14 cellular contexts compared by ENCODE assay signal in genomic region chr20:40690836-40691565, GRCh38. TPM values are rescaled to one million over a fixed set of nuclear protein-coding genes. Genes with fewer than 3 reads are reported as not detected.
A peak's percentile ranks its signal among the peaks of the same experiment; 100 is the strongest.
DNase-seq lines count a peak whose midpoint lies in the region; ATAC-seq, FAIRE-seq and TF ChIP-seq lines count a peak whose summit lies in the region.
"Had no signal": no experiment of that assay in that cellular context is flagged by ENCODE, and none has a peak within 500 bp of the region (broad histone marks: within the 10 kb centered on the region; RNA-seq: fewer than 3 reads in every experiment).

No MANE protein-coding gene starts in this region.

- H2AFZ ChIP-seq in endothelial cell of umbilical vein (ENCODE audit: low read depth, low read length): no peak overlapping the region

- no peaks in the 10 kb centered on the region for H3K9me3 ChIP-seq in endothelial cell of umbilical vein (replicated peaks; ENCODE audit: control insufficient read depth, insufficient read depth, low read length)
- no peaks in the 10 kb centered on the region for H3K9me3 ChIP-seq in mucosa of stomach (ENCODE audit: control insufficient read depth, low read length)
- no peaks in the 10 kb centered on the region for H3K9me3 ChIP-seq in tibial nerve

- no TSS peak for BruUV-seq in endothelial cell of umbilical vein (replicated peaks; lab: Mats Ljungman, UMichigan)

- TF ChIP-seq POLR2A in endothelial cell of umbilical vein (IDR thresholded peaks at IDR 0.05; ENCODE audit: low read depth, low read length) (no peak), tibial nerve (IDR thresholded peaks at IDR 0.05) (no peak)

- dilution Hi-C loops in endothelial cell of umbilical vein (cut with MboI; ENCODE audit: extremely low pct_ligation_motif_present, low sequenced_read_pairs): no loop called here

- POLR2A ChIA-PET in endothelial cell of umbilical vein (lab: Charles Lee): no interaction called here

- H3K4me1 Mint-ChIP-seq in activated T-helper 1 cell treated with anti-CD3 and anti-CD28 coated beads, Interleukin-12 subunit alpha, Interleukin-12 subunit beta, Interleukin-2, Interleukin-4 antibody, amounts not matched to agents 30 ng/mL and 10 ng/mL and 1 ng/mL, durations not matched to agents 14 hours and 24 hours and 36 hours (ENCODE audit: low read depth): no peaks in the 10 kb centered on the region

- no peaks in the 10 kb centered on the region for H3K36me3 ChIP-seq in endothelial cell of umbilical vein (ENCODE audit: control insufficient read depth in 2 of 2, extremely low read depth in 1 of 2, insufficient read depth in 2 of 2, low read length in 2 of 2)
- H3K36me3 ChIP-seq in mucosa of stomach (ENCODE audit: control insufficient read depth, insufficient read depth, low read length): no peaks in the 10 kb centered on the region
- no peaks in the 10 kb centered on the region for H3K36me3 ChIP-seq in tibial nerve

- peaks cover 47 to 60% of the 10 kb centered on the region in 2 experiments for H3K27me3 ChIP-seq in endothelial cell of umbilical vein (ENCODE audit: control insufficient read depth in 2 of 2, insufficient read depth in 2 of 2, low read length in 2 of 2)
- H3K27me3 ChIP-seq in mucosa of stomach (ENCODE audit: control insufficient read depth, insufficient read depth, low read length): peaks cover 69% of the 10 kb centered on the region
- H3K27me3 ChIP-seq in tibial nerve: peaks cover 2 to 38% of the 10 kb centered on the region in 2 donors

- WGBS in tibial nerve, 2 donors: 25 to 35% methylated on average over 37 to 45 of the region's 45 CpGs

- no peaks in the 10 kb centered on the region for H4K20me1 ChIP-seq in endothelial cell of umbilical vein (replicated peaks; ENCODE audit: control insufficient read depth, extremely low read depth, insufficient read depth, low read length)

- no peak overlapping the region for H3K9ac ChIP-seq in endothelial cell of umbilical vein (replicated peaks; ENCODE audit: extremely low read depth, insufficient read depth, low read length)
- peak overlapping the region; percentile 55 for H3K9ac ChIP-seq in mucosa of stomach (ENCODE audit: low read length)

- H3K36me3 Mint-ChIP-seq in activated T-helper 1 cell treated with anti-CD3 and anti-CD28 coated beads, Interleukin-12 subunit alpha, Interleukin-12 subunit beta, Interleukin-2, Interleukin-4 antibody, amounts not matched to agents 30 ng/mL and 10 ng/mL and 1 ng/mL, durations not matched to agents 14 hours and 24 hours and 36 hours (ENCODE audit: low read depth): no peaks in the 10 kb centered on the region

- TF ChIP-seq EP300 in tibial nerve (IDR thresholded peaks at IDR 0.05): no peak

- H3K27ac ChIP-seq in endothelial cell of umbilical vein (ENCODE audit: insufficient read depth, low read depth, low read length) (no peak overlapping the region), tibial nerve (peak overlapping the region in 1 of 4 donors; percentile 96)

- H3K9me3 Mint-ChIP-seq in activated T-helper 1 cell treated with anti-CD3 and anti-CD28 coated beads, Interleukin-12 subunit alpha, Interleukin-12 subunit beta, Interleukin-2, Interleukin-4 antibody, amounts not matched to agents 30 ng/mL and 10 ng/mL and 1 ng/mL, durations not matched to agents 14 hours and 24 hours and 36 hours: no peaks in the 10 kb centered on the region

- peaks cover 9% of the 10 kb centered on the region for H3K4me1 ChIP-seq in endothelial cell of umbilical vein (ENCODE audit: control insufficient read depth, extremely low read depth, insufficient read depth, low read length)
- H3K4me1 ChIP-seq in mucosa of stomach (ENCODE audit: control insufficient read depth, insufficient read depth, low read length): peaks cover 5% of the 10 kb centered on the region
- H3K4me1 ChIP-seq in tibial nerve: peaks cover 0 to 47% (median 7%) of the 10 kb centered on the region in 4 donors

- ATAC-seq in Right ventricle myocardium inferior (no peak), Right ventricle myocardium superior (ENCODE audit: poor library complexity) (no peak), GM21737 (IDR thresholded peaks at IDR 0.05; ENCODE audit: unreplicated experiment) (no peak)

- no peak overlapping the region for H3K27ac Mint-ChIP-seq in activated T-helper 1 cell treated with anti-CD3 and anti-CD28 coated beads, Interleukin-12 subunit alpha, Interleukin-12 subunit beta, Interleukin-2, Interleukin-4 antibody, amounts not matched to agents 30 ng/mL and 10 ng/mL and 1 ng/mL, durations not matched to agents 14 hours and 24 hours and 36 hours

- no peak for FAIRE-seq in endothelial cell of umbilical vein (lab: Jason Lieb, UNC)
- FAIRE-seq: A204.1, TTC549, urothelium cell line had no signal

- intact Hi-C loops in Right ventricle myocardium inferior (cut with DNase I) (loop anchor here (2.0 to 10.0 kb wide), 3 partner anchors 530 to 1576 kb away; no protein-coding TSS in a partner anchor), Right ventricle myocardium superior (cut with DNase I) (loop anchor here (5.0 to 10.0 kb wide), 2 partner anchors 434 to 536 kb away; no protein-coding TSS in a partner anchor), endothelial cell of umbilical vein (cut with micrococcal nuclease) (loop anchor here (1.0 to 2.0 kb wide), 3 partner anchors 531 to 1422 kb away; no protein-coding TSS in a partner anchor)
- intact Hi-C loops in activated T-helper 1 cell treated with anti-CD3 and anti-CD28 coated beads, Interleukin-12 subunit alpha, Interleukin-12 subunit beta, Interleukin-2, Interleukin-4 antibody, amounts not matched to agents 30 ng/mL and 10 ng/mL and 1 ng/mL, durations not matched to agents 14 hours and 24 hours and 36 hours (cut with micrococcal nuclease): loop anchor here (2.0 to 5.0 kb wide), 2 partner anchors 529 to 1640 kb away; no protein-coding TSS in a partner anchor

- CTCF ChIA-PET in endothelial cell of umbilical vein (lab: Charles Lee): interaction anchor here (1.1 to 4.5 kb wide), 15 partner anchors 10 to 1640 kb away, joined by 3 to 95 read pairs (median 9); no protein-coding TSS in a partner anchor

- no peak overlapping the region for H3K4me3 Mint-ChIP-seq in activated T-helper 1 cell treated with anti-CD3 and anti-CD28 coated beads, Interleukin-12 subunit alpha, Interleukin-12 subunit beta, Interleukin-2, Interleukin-4 antibody, amounts not matched to agents 30 ng/mL and 10 ng/mL and 1 ng/mL, durations not matched to agents 14 hours and 24 hours and 36 hours

- no peak overlapping the region for H3K4me2 ChIP-seq in endothelial cell of umbilical vein (ENCODE audit: insufficient read depth, low read length)

- H3K27me3 Mint-ChIP-seq in activated T-helper 1 cell treated with anti-CD3 and anti-CD28 coated beads, Interleukin-12 subunit alpha, Interleukin-12 subunit beta, Interleukin-2, Interleukin-4 antibody, amounts not matched to agents 30 ng/mL and 10 ng/mL and 1 ng/mL, durations not matched to agents 14 hours and 24 hours and 36 hours (ENCODE audit: insufficient read depth): peaks cover 80% of the 10 kb centered on the region

- H3K4me3 ChIP-seq in endothelial cell of umbilical vein (replicated peaks in 1 of 3; ENCODE audit: insufficient read depth in 1 of 3, low read depth in 1 of 3, low read length in 3 of 3) (no peak overlapping the region), mucosa of stomach (ENCODE audit: low read length) (no peak overlapping the region), tibial nerve (peak overlapping the region in 3 of 4 donors; percentile 46 to 87 (median 62))

- TF ChIP-seq CTCF in endothelial cell of umbilical vein (IDR thresholded peaks at IDR 0.05; ENCODE audit: extremely low read depth in 1 of 2, insufficient read depth in 1 of 2, low read depth in 1 of 2, low read length in 2 of 2) (no peak), tibial nerve (IDR thresholded peaks at IDR 0.05) (no peak)

- H3K79me2 ChIP-seq in endothelial cell of umbilical vein (ENCODE audit: control insufficient read depth, insufficient read depth, low read length): no peaks in the 10 kb centered on the region

- H3K9me1 ChIP-seq in endothelial cell of umbilical vein (replicated peaks; ENCODE audit: control insufficient read depth, extremely low read depth, insufficient read depth, low read length): no peaks in the 10 kb centered on the region

- DNase-seq in Right ventricle myocardium inferior (ENCODE audit: missing footprints): peak; percentile 64
- DNase-seq in Right ventricle myocardium superior: no peak
- DNase-seq in endothelial cell of umbilical vein (ENCODE audit: low read depth, low spot score): no peak
- no peak for DNase-seq in tibial nerve (ENCODE audit: low spot score in 2 of 2)
- DNase-seq in effector CD4-positive, alpha-beta T cell: no peak
- no peak for DNase-seq in activated T-helper 1 cell treated with anti-CD3 and anti-CD28 coated beads, Interleukin-12 subunit alpha, Interleukin-12 subunit beta, Interleukin-2, Interleukin-4 antibody, amounts not matched to agents 30 ng/mL and 10 ng/mL and 1 ng/mL, durations not matched to agents 14 hours and 24 hours and 36 hours (ENCODE audit: low spot score)
- DNase-seq: effector memory CD4-positive, alpha-beta T cell; NCI-H1092; NCI-H748 treated with DMSO at 0.1 percent for 48 hours had no signal

TF ChIP-seq in endothelial cell of umbilical vein, 7 proteins besides CTCF, POLR2A, EP300 and RAD21:
- TF ChIP-seq EZH2 (IDR thresholded peaks at IDR 0.05; ENCODE audit: borderline replicate concordance, low read depth, low read length, severe bottlenecking) (peak; percentile 14), POLR2AphosphoS5 (IDR thresholded peaks at IDR 0.05; ENCODE audit: insufficient read depth, low read depth, low read length) (no peak)

RNA-seq across cellular contexts. Expression of gene MAFB, which starts 2.0 kb away (rescaled TPM):
- total RNA-seq in Right ventricle myocardium inferior: 17.7 TPM
- 14.7 TPM for total RNA-seq in Right ventricle myocardium superior
- total RNA-seq in endothelial cell of umbilical vein: 1.3 and 1.8 TPM in 2 replicates
- polyA plus RNA-seq in endothelial cell of umbilical vein: 3.4 and 4.0 TPM in 2 replicates
- 2.0 and 3.2 TPM in 2 replicates for polyA plus RNA-seq in endothelial cell of umbilical vein (2011; cell fraction: cytosol; rRNA removed)
- polyA plus RNA-seq in endothelial cell of umbilical vein (2011; cell fraction: nucleus; rRNA removed): 2.9 and 3.5 TPM in 2 replicates
- polyA plus RNA-seq in endothelial cell of umbilical vein (2012): 3.0 and 8.9 TPM in 2 replicates
- polyA minus RNA-seq in endothelial cell of umbilical vein: 1.4 and 2.5 TPM in 2 replicates
- 3.1 TPM for polyA minus RNA-seq in endothelial cell of umbilical vein (2011; cell fraction: cytosol; rRNA and poly(A)+ RNA removed)
- polyA minus RNA-seq in endothelial cell of umbilical vein (2011; cell fraction: nucleus; rRNA and poly(A)+ RNA removed): 1.8 and 3.7 TPM in 2 replicates
- total RNA-seq in tibial nerve: 10 to 100 TPM; 58.3 to 93.6 (median 88.7) TPM
- total RNA-seq in activated T-helper 1 cell treated with anti-CD3 and anti-CD28 coated beads, Interleukin-12 subunit alpha, Interleukin-12 subunit beta, Interleukin-2, Interleukin-4 antibody, amounts not matched to agents 30 ng/mL and 10 ng/mL and 1 ng/mL, durations not matched to agents 14 hours and 24 hours and 36 hours: 2.0 and 2.3 TPM in 2 replicates

Comparison
In these comparisons a context has a peak if more than half of its experiments do, and no peak if none do; other contexts are left out.
1. H3K4me3 ChIP-seq: peak in tibial nerve (3 of 4); none in endothelial cell of umbilical vein (0 of 3) and mucosa of stomach (single experiment).